ENCODE assay signal across 27 cellular contexts in genomic region chr13:77749481-77749880, GRCh38. TPM values are rescaled to one million over a fixed set of nuclear protein-coding genes. Genes with fewer than 3 reads are reported as not detected.
DNase-seq lines count a peak whose midpoint lies in the region; ATAC-seq and TF ChIP-seq lines count a peak whose summit lies in the region.
"Had no signal": no experiment of that assay in that cellular context is flagged by ENCODE, and none has a peak within 500 bp of the region (broad histone marks: within the 10 kb centered on the region; RNA-seq: fewer than 3 reads in every experiment).

No MANE protein-coding gene starts in this region.

- H3K27ac ChIP-seq in colonic mucosa, result no peak overlapping the region
- H3K27ac ChIP-seq: A549, hepatocyte, KMS-11, lower lobe of right lung, Peyer's patch, prostate gland, upper lobe of left lung had no signal

- TF ChIP-seq CTCF in WTC11 (IDR thresholded peaks at IDR 0.05) (no peak), colonic mucosa (IDR thresholded peaks at IDR 0.05) (no peak)

- H3K4me1 Mint-ChIP-seq in activated naive CD8-positive, alpha-beta T cell (ENCODE audit: low read depth), result peaks cover 19% of the 10 kb centered on the region
- peaks cover 19% of the 10 kb centered on the region for H3K4me1 Mint-ChIP-seq in activated naive CD8-positive, alpha-beta T cell treated with anti-CD3 and anti-CD28 coated beads, Interleukin-2, amount 50 U/mL, for 24 hours
- H3K4me1 Mint-ChIP-seq in WTC11 (peaks cover 7% of the 10 kb centered on the region), T-helper 17 cell (peaks cover 17% of the 10 kb centered on the region)
- H3K4me1 Mint-ChIP-seq: B cell had no signal

- no peaks in the 10 kb centered on the region for H3K36me3 ChIP-seq in colonic mucosa
- H3K36me3 ChIP-seq: Peyer's patch, prostate gland had no signal

- no peaks in the 10 kb centered on the region for H3K27me3 ChIP-seq in colonic mucosa
- H3K27me3 ChIP-seq: hepatocyte, Peyer's patch, upper lobe of left lung had no signal

- intact Hi-C loops in colonic mucosa (cut with DNase I), result no loop called here

- H3K4me3 ChIP-seq in colonic mucosa, result no peak overlapping the region
- H3K4me3 ChIP-seq: A549, HAP-1, hepatocyte, lower lobe of right lung, Peyer's patch, prostate gland, upper lobe of left lung had no signal

- DNase-seq in activated naive CD8-positive, alpha-beta T cell treated with anti-CD3 and anti-CD28 coated beads, Interleukin-2, amount 50 U/mL, for 24 hours, result no peak
- DNase-seq in WTC11 (ENCODE audit: low spot score), result no peak
- DNase-seq in iris pigment epithelial cell (ENCODE audit: low read depth), result peak; percentile 4
- no peak for DNase-seq in islet precursor cell
- DNase-seq in colonic mucosa, result no peak
- DNase-seq in T-helper 17 cell, result no peak
- DNase-seq: activated CD4-positive, alpha-beta T cell treated with anti-CD3 and anti-CD28 coated beads for 36 hours; activated naive CD4-positive, alpha-beta T cell treated with anti-CD3 and anti-CD28 coated beads, Interleukin-2, amount 10 ng/mL, durations not matched to agents 7 days and 5 days; activated T-cell treated with anti-CD3 and anti-CD28 coated beads, Interleukin-2, amount 50 U/mL, for 48 hours; aorta; cerebellar nuclear complex; COR-L47; foreskin melanocyte; lower lobe of right lung; NCI-H146; NCI-H524 treated with DMSO at 0.1 percent for 48 hours; Peyer's patch; stimulated activated CD8-positive, alpha-beta memory T cell treated with anti-CD3 and anti-CD28 coated beads, Interleukin-4, amount 100 ng/mL, for 48 hours; upper lobe of left lung had no signal

- H3K9me3 Mint-ChIP-seq in activated naive CD8-positive, alpha-beta T cell (ENCODE audit: low read depth), result no peaks in the 10 kb centered on the region
- H3K9me3 Mint-ChIP-seq in activated naive CD8-positive, alpha-beta T cell treated with anti-CD3 and anti-CD28 coated beads, Interleukin-2, amount 50 U/mL, for 24 hours, result no peaks in the 10 kb centered on the region
- no peaks in the 10 kb centered on the region for H3K9me3 Mint-ChIP-seq in WTC11
- H3K9me3 Mint-ChIP-seq: activated naive CD4-positive, alpha-beta T cell treated with anti-CD3 and anti-CD28 coated beads, Interleukin-2, amount 10 ng/mL, durations not matched to agents 7 days and 5 days had no signal

- H3K9me3 ChIP-seq in colonic mucosa, result no peaks in the 10 kb centered on the region
- no peaks in the 10 kb centered on the region for H3K9me3 ChIP-seq in T-helper 17 cell (ENCODE audit: control insufficient read depth, low read length, poor library complexity, severe bottlenecking)
- H3K9me3 ChIP-seq: A549, HAP-1, lower lobe of right lung, Peyer's patch, prostate gland, upper lobe of left lung had no signal

- H3K4me3 Mint-ChIP-seq in activated naive CD8-positive, alpha-beta T cell, result no peak overlapping the region
- no peak overlapping the region for H3K4me3 Mint-ChIP-seq in activated naive CD8-positive, alpha-beta T cell treated with anti-CD3 and anti-CD28 coated beads, Interleukin-2, amount 50 U/mL, for 24 hours
- H3K4me3 Mint-ChIP-seq in WTC11, result no peak overlapping the region
- H3K4me3 Mint-ChIP-seq in T-helper 17 cell, result no peak overlapping the region
- H3K4me3 Mint-ChIP-seq: activated CD4-positive, alpha-beta T cell treated with anti-CD3 and anti-CD28 coated beads for 36 hours; activated naive CD4-positive, alpha-beta T cell treated with anti-CD3 and anti-CD28 coated beads, Interleukin-2, amount 10 ng/mL, durations not matched to agents 7 days and 5 days; B cell had no signal

- POLR2A ChIA-PET in WTC11 (lab: Charles Lee), result no interaction called here

- ATAC-seq in activated naive CD8-positive, alpha-beta T cell treated with anti-CD3 and anti-CD28 coated beads, Interleukin-2, amount 50 U/mL, for 24 hours, result no peak
- ATAC-seq in WTC11 (no peak), HG02623 (IDR thresholded peaks at IDR 0.05; ENCODE audit: unreplicated experiment) (no peak), T-helper 17 cell (no peak)
- ATAC-seq: A549; activated CD4-positive, alpha-beta T cell treated with anti-CD3 and anti-CD28 coated beads for 36 hours; lower lobe of right lung had no signal

- H3K9ac ChIP-seq in colonic mucosa (ENCODE audit: low read depth in 2 of 2, low read length in 2 of 2), result no peak overlapping the region
- H3K9ac ChIP-seq: KMS-11 had no signal

- no peaks in the 10 kb centered on the region for H3K4me1 ChIP-seq in colonic mucosa
- H3K4me1 ChIP-seq: A549, HAP-1, Peyer's patch, prostate gland had no signal

- H3K27ac Mint-ChIP-seq in activated naive CD8-positive, alpha-beta T cell, result peak overlapping the region; percentile 46
- H3K27ac Mint-ChIP-seq in activated naive CD8-positive, alpha-beta T cell treated with anti-CD3 and anti-CD28 coated beads, Interleukin-2, amount 50 U/mL, for 24 hours, result no peak overlapping the region
- H3K27ac Mint-ChIP-seq in WTC11 (peak overlapping the region; percentile 31; the same call in 1 of the 2 replicates), T-helper 17 cell (no peak overlapping the region)
- H3K27ac Mint-ChIP-seq: activated CD4-positive, alpha-beta T cell treated with anti-CD3 and anti-CD28 coated beads for 36 hours; activated naive CD4-positive, alpha-beta T cell treated with anti-CD3 and anti-CD28 coated beads, Interleukin-2, amount 10 ng/mL, durations not matched to agents 7 days and 5 days; B cell had no signal

- H3K27me3 Mint-ChIP-seq in activated naive CD8-positive, alpha-beta T cell, result no peaks in the 10 kb centered on the region
- H3K27me3 Mint-ChIP-seq in activated naive CD8-positive, alpha-beta T cell treated with anti-CD3 and anti-CD28 coated beads, Interleukin-2, amount 50 U/mL, for 24 hours, result no peaks in the 10 kb centered on the region
- no peaks in the 10 kb centered on the region for H3K27me3 Mint-ChIP-seq in WTC11 (ENCODE audit: low read depth)
- no peaks in the 10 kb centered on the region for H3K27me3 Mint-ChIP-seq in T-helper 17 cell
- H3K27me3 Mint-ChIP-seq: activated CD4-positive, alpha-beta T cell treated with anti-CD3 and anti-CD28 coated beads for 36 hours; activated naive CD4-positive, alpha-beta T cell treated with anti-CD3 and anti-CD28 coated beads, Interleukin-2, amount 10 ng/mL, durations not matched to agents 7 days and 5 days; B cell had no signal

- peaks cover 6% of the 10 kb centered on the region for H3K36me3 Mint-ChIP-seq in activated naive CD8-positive, alpha-beta T cell
- peaks cover 20% of the 10 kb centered on the region for H3K36me3 Mint-ChIP-seq in activated naive CD8-positive, alpha-beta T cell treated with anti-CD3 and anti-CD28 coated beads, Interleukin-2, amount 50 U/mL, for 24 hours (ENCODE audit: low read depth)
- peaks cover 34% of the 10 kb centered on the region for H3K36me3 Mint-ChIP-seq in WTC11
- peaks cover 6% of the 10 kb centered on the region for H3K36me3 Mint-ChIP-seq in T-helper 17 cell (ENCODE audit: low read depth)

- CTCF ChIA-PET in WTC11 (lab: Charles Lee), result interaction anchor here (1.5 kb wide), 1 partner anchor 156 kb away, joined by 12 read pairs; no protein-coding TSS in a partner anchor

TF ChIP-seq in WTC11, 78 proteins besides CTCF, POLR2A, EP300 and RAD21 (continues in another document):
- TF ChIP-seq EMX1 (CRISPR knock-in tag; IDR thresholded peaks at IDR 0.05), result no peak
- TF ChIP-seq ZNF219 (CRISPR knock-in tag; IDR thresholded peaks at IDR 0.05; ENCODE audit: borderline replicate concordance), result no peak
- TF ChIP-seq NR2C2 (CRISPR knock-in tag; IDR thresholded peaks at IDR 0.05), result no peak
- no peak for TF ChIP-seq TEAD4 (CRISPR knock-in tag; IDR thresholded peaks at IDR 0.05)
- TF ChIP-seq STAT6 (CRISPR knock-in tag; conservative IDR thresholded peaks at IDR 0.05; ENCODE audit: low read depth), result no peak
- no peak for TF ChIP-seq ATF3 (CRISPR knock-in tag; conservative IDR thresholded peaks at IDR 0.05)
- no peak for TF ChIP-seq NFE2L1 (CRISPR knock-in tag; IDR thresholded peaks at IDR 0.05)
- no peak for TF ChIP-seq ZNF671 (CRISPR knock-in tag; IDR thresholded peaks at IDR 0.05)

RNA-seq across cellular contexts. Expression of gene SLAIN1, which starts 52.0 kb away (rescaled TPM):
- total RNA-seq in WTC11 (2021) (29.7 to 33.1 TPM (median 32.0 TPM) in 3 replicates), colonic mucosa (1 to 10 TPM; 2.1 to 3.5 TPM), T-helper 17 cell (10 to 100 TPM; 25.4 to 39.0 TPM)

Comparison
In these comparisons a context has a peak if more than half of its experiments do, and no peak if none do; other contexts are left out.
1. H3K27ac Mint-ChIP-seq: peak in activated naive CD8-positive, alpha-beta T cell (single experiment) and WTC11 (single experiment); none in activated naive CD8-positive, alpha-beta T cell treated with anti-CD3 and anti-CD28 coated beads, Interleukin-2, amount 50 U/mL, for 24 hours (single experiment) and T-helper 17 cell (single experiment).